Comparison of ENCODE assay signal across 7 cellular contexts in genomic region chr9:97947094-97947493, GRCh38. TPM values are rescaled to one million over a fixed set of nuclear protein-coding genes. Genes with fewer than 3 reads are reported as not detected.
"Had no signal": no experiment of that assay in that cellular context is flagged by ENCODE, and none has a peak within 500 bp of the region (broad histone marks: within the 10 kb centered on the region; RNA-seq: fewer than 3 reads in every experiment).

No MANE protein-coding gene starts in this region.

RNA-seq across cellular contexts. Expression of gene HEMGN, which starts 9.1 kb away (rescaled TPM):
- total RNA-seq: GM23248, GM23338, H1, H4, H7, H9, HFFc6 had no signal
- polyA plus RNA-seq: GM23248, GM23338, H1 had no signal
